ENCODE assay signal across 8 cellular contexts in the genomic region with DNA sequence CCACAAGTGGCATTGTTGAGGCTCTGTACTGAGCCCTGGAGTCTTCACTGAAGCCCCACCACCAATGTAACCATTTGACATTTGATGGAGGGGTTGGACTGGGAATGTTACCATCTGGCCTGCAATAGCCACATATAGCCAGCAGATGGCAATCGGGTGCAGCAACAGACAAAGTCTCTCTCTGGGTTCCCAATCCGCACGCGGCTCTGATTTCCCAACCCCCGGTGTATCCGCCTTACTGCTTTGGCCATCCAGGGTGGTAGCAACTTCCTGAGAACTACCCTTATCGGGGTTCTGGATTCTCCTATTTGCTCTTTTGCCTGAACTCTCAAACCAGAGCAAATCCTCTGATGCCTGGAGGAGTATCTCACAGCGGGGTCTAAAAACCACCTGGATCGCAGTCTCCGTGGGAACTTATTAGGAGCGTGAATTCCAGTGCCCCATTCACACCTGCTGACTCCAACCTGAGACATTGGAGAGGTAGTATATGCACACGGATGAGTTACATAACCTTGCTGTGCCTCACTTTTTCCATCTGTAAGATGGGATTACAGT. TPM values are rescaled to one million over a fixed set of nuclear protein-coding genes. Genes with fewer than 3 reads are reported as not detected.
DNase-seq lines count a peak whose midpoint lies in the region; ATAC-seq and TF ChIP-seq lines count a peak whose summit lies in the region.

No MANE protein-coding gene starts in this region.

- no peak overlapping the region for H3K27ac ChIP-seq in adrenal gland

- no peaks in the 10 kb centered on the region for H3K36me3 ChIP-seq in adrenal gland (replicated peaks in 1 of 2)

- no peak for TF ChIP-seq POLR2A in adrenal gland (IDR thresholded peaks at IDR 0.05)

- H3K4me1 ChIP-seq in adrenal gland (replicated peaks in 1 of 2) = no peaks in the 10 kb centered on the region

- intact Hi-C loops in adrenal gland (cut with DNase I) (loop anchor here (5.0 to 10.0 kb wide), 4 partner anchors 112 to 252 kb away; a partner anchor contains a TSS), left ventricle myocardium superior (cut with micrococcal nuclease) (loop anchor here (5.0 kb wide), 1 partner anchor 115 kb away; no protein-coding TSS in a partner anchor)

- 23 to 45% (median 25%) methylated on average over 7 to 12 of the region's 12 CpGs for WGBS in adrenal gland, 4 donors

- no peak overlapping the region for H3K4me3 ChIP-seq in adrenal gland

- ATAC-seq in left ventricle myocardium superior (peak; percentile 93), GM18867 (IDR thresholded peaks at IDR 0.05; ENCODE audit: unreplicated experiment) (no peak), HG02973 (IDR thresholded peaks at IDR 0.05; ENCODE audit: unreplicated experiment) (no peak)

- no peaks in the 10 kb centered on the region for H3K9me3 ChIP-seq in adrenal gland (replicated peaks in 1 of 3)

- peak; percentile 54 for DNase-seq in GM04504 (ENCODE audit: low read depth)
- DNase-seq in NCI-H1105 (lab: John Stamatoyannopoulos, UW) = peak; percentile 74
- peak; percentile 76 for DNase-seq in SW480 (ENCODE audit: low spot score)
- DNase-seq in adrenal gland = peak; percentile 77 to 93 (median 88)
- peak; percentile 82 for DNase-seq in left ventricle myocardium superior
- peak; percentile 62 for DNase-seq in renal cortical epithelial cell (ENCODE audit: low read depth)

- peak; percentile 92 to 97 (median 94) for TF ChIP-seq CTCF in adrenal gland (IDR thresholded peaks at IDR 0.05)

- H3K27me3 ChIP-seq in adrenal gland = no peaks in the 10 kb centered on the region

RNA-seq across cellular contexts. Expression of a gene that starts 14.2 kb away (rescaled TPM):
- total RNA-seq in adrenal gland (under 1 TPM in 2 of 8 donors, not detected in 6; 0.11 to 0.23 TPM), left ventricle myocardium superior (not detected), renal cortical epithelial cell (not detected in 2 replicates)
- not detected for polyA plus RNA-seq in adrenal gland

RNA-seq across cellular contexts. Expression of a gene that starts 59.7 kb away (rescaled TPM):
- total RNA-seq in adrenal gland (10 to 100 TPM; 31.2 to 90.7 (median 57.9) TPM), left ventricle myocardium superior (25.2 TPM), renal cortical epithelial cell (36.5 and 55.6 TPM in 2 replicates)
- polyA plus RNA-seq in adrenal gland = 100 to 1,000 TPM in 1 of 3 donors, 10 to 100 TPM in 2; 18.4 to 111 (median 77.5) TPM
